1 cellular context compared by ENCODE assay signal in genomic region chr19:45424191-45425058, GRCh38.
TF ChIP-seq lines count a peak whose summit lies in the region.

No MANE protein-coding gene starts in this region.

TF ChIP-seq in GM12878, 131 proteins besides CTCF, POLR2A, EP300 and RAD21 (continues in another document):
- TF ChIP-seq ETV6 (conservative IDR thresholded peaks at IDR 0.05 in 1 of 2, IDR thresholded peaks at IDR 0.05 in 1 of 2; ENCODE audit: borderline replicate concordance in 1 of 2, low read depth in 1 of 2) (peak in 1 of 2 experiments; percentile 89; a peak in 2 of 4 replicates), GATAD2B (conservative IDR thresholded peaks at IDR 0.05; ENCODE audit: low read depth) (peak; percentile 24; the same call in 1 of the 2 replicates), YBX1 (IDR thresholded peaks at IDR 0.05) (0 out of 2 replicates have a peak, but pooled peaks have one; percentile 4), PAX8 (IDR thresholded peaks at IDR 0.05) (no peak), RELB (IDR thresholded peaks at IDR 0.05; ENCODE audit: low read depth) (0 out of 2 replicates have a peak, but pooled peaks have one; percentile 63), EED (IDR thresholded peaks at IDR 0.05; ENCODE audit: low read depth) (peak; percentile 93), POLR2AphosphoS2 (IDR thresholded peaks at IDR 0.05; ENCODE audit: low read depth, low read length) (0 out of 2 replicates have a peak, but pooled peaks have one; percentile 7), CHD4 (IDR thresholded peaks at IDR 0.05) (no peak), CBX5 (IDR thresholded peaks at IDR 0.05; ENCODE audit: low read depth) (no peak), RELA (IDR thresholded peaks at IDR 0.05; ENCODE audit: borderline replicate concordance, partially characterized antibody) (no peak), IKZF1 (conservative IDR thresholded peaks at IDR 0.05) (peak; percentile 90), STAT3 (IDR thresholded peaks at IDR 0.05; ENCODE audit: low read depth, low read length) (no peak), MTA2 (IDR thresholded peaks at IDR 0.05; ENCODE audit: low read depth) (peak; percentile 19; the same call in 1 of the 2 replicates), TCF3 (IDR thresholded peaks at IDR 0.05; ENCODE audit: borderline replicate concordance, insufficient read depth, low read depth, low read length) (no peak), HDAC6 (IDR thresholded peaks at IDR 0.05; ENCODE audit: unreplicated experiment) (no peak), ZBTB40 (IDR thresholded peaks at IDR 0.05; ENCODE audit: borderline replicate concordance) (0 out of 2 replicates have a peak, but pooled peaks have one; percentile 13), PML (IDR thresholded peaks at IDR 0.05; ENCODE audit: low read length) (no peak; the same call in 1 of the 2 replicates), BCL11A (IDR thresholded peaks at IDR 0.05; ENCODE audit: low read depth, low read length) (no peak), CEBPB (IDR thresholded peaks at IDR 0.05; ENCODE audit: borderline replicate concordance in 1 of 2, low read depth in 2 of 2, low read length in 2 of 2) (no peak), MAX (IDR thresholded peaks at IDR 0.05; ENCODE audit: low read depth, low read length) (no peak), BRCA1 (IDR thresholded peaks at IDR 0.05; ENCODE audit: low read depth, low read length) (no peak), ESRRA (IDR thresholded peaks at IDR 0.05; ENCODE audit: low read length) (no peak), ZSCAN29 (IDR thresholded peaks at IDR 0.05) (no peak), JUNB (IDR thresholded peaks at IDR 0.05) (0 out of 2 replicates have a peak, but pooled peaks have one; percentile 6), TBL1XR1 (IDR thresholded peaks at IDR 0.05; ENCODE audit: low read depth, low read length) (no peak), NFYA (IDR thresholded peaks at IDR 0.05; ENCODE audit: borderline replicate concordance, low read depth, low read length) (no peak), IKZF2 (IDR thresholded peaks at IDR 0.05) (peak; percentile 77 to 82; a peak in 3 of 4 replicates), IRF4 (IDR thresholded peaks at IDR 0.05; ENCODE audit: low read depth, low read length) (no peak), CBX3 (IDR thresholded peaks at IDR 0.05; ENCODE audit: borderline replicate concordance, low read depth) (no peak), CREB1 (IDR thresholded peaks at IDR 0.05; ENCODE audit: low read depth) (no peak), EGR1 (IDR thresholded peaks at IDR 0.05; ENCODE audit: borderline replicate concordance in 1 of 2, low read depth in 2 of 2, low read length in 2 of 2) (peak in 1 of 2 experiments; percentile 43; a peak in 1 of 3 replicates), SMC3 (IDR thresholded peaks at IDR 0.05; ENCODE audit: borderline replicate concordance, low read length) (no peak), PBX3 (IDR thresholded peaks at IDR 0.05; ENCODE audit: insufficient replicate concordance, low read depth, low read length) (no peak), MYC (IDR thresholded peaks at IDR 0.05; ENCODE audit: insufficient read depth, insufficient read length, insufficient replicate concordance, low read length, severe bottlenecking) (no peak), MEF2A (IDR thresholded peaks at IDR 0.05; ENCODE audit: insufficient read depth, low read depth, low read length) (peak; percentile 80), CHD2 (IDR thresholded peaks at IDR 0.05; ENCODE audit: borderline replicate concordance, low read depth, low read length) (no peak)
- TF ChIP-seq, protein P1, sequence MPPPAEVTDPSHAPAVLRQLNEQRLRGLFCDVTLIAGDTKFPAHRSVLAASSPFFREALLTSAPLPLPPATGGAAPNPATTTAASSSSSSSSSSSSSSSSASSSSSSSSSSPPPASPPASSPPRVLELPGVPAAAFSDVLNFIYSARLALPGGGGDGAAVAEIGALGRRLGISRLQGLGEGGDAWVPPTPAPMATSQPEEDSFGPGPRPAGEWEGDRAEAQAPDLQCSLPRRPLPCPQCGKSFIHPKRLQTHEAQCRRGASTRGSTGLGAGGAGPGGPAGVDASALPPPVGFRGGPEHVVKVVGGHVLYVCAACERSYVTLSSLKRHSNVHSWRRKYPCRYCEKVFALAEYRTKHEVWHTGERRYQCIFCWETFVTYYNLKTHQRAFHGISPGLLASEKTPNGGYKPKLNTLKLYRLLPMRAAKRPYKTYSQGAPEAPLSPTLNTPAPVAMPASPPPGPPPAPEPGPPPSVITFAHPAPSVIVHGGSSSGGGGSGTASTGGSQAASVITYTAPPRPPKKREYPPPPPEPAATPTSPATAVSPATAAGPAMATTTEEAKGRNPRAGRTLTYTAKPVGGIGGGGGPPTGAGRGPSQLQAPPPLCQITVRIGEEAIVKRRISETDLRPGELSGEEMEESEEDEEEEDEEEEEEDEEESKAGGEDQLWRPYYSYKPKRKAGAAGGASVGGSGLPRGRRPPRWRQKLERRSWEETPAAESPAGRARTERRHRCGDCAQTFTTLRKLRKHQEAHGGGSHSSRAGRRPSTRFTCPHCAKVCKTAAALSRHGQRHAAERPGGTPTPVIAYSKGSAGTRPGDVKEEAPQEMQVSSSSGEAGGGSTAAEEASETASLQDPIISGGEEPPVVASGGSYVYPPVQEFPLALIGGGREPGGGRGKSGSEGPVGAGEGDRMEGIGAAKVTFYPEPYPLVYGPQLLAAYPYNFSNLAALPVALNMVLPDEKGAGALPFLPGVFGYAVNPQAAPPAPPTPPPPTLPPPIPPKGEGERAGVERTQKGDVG (CRISPR knock-in tag; IDR thresholded peaks at IDR 0.05), result no peak
- TF ChIP-seq, protein P2, sequence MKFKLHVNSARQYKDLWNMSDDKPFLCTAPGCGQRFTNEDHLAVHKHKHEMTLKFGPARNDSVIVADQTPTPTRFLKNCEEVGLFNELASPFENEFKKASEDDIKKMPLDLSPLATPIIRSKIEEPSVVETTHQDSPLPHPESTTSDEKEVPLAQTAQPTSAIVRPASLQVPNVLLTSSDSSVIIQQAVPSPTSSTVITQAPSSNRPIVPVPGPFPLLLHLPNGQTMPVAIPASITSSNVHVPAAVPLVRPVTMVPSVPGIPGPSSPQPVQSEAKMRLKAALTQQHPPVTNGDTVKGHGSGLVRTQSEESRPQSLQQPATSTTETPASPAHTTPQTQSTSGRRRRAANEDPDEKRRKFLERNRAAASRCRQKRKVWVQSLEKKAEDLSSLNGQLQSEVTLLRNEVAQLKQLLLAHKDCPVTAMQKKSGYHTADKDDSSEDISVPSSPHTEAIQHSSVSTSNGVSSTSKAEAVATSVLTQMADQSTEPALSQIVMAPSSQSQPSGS (IDR thresholded peaks at IDR 0.05; ENCODE audit: low read length), result no peak
- TF ChIP-seq, protein P3, sequence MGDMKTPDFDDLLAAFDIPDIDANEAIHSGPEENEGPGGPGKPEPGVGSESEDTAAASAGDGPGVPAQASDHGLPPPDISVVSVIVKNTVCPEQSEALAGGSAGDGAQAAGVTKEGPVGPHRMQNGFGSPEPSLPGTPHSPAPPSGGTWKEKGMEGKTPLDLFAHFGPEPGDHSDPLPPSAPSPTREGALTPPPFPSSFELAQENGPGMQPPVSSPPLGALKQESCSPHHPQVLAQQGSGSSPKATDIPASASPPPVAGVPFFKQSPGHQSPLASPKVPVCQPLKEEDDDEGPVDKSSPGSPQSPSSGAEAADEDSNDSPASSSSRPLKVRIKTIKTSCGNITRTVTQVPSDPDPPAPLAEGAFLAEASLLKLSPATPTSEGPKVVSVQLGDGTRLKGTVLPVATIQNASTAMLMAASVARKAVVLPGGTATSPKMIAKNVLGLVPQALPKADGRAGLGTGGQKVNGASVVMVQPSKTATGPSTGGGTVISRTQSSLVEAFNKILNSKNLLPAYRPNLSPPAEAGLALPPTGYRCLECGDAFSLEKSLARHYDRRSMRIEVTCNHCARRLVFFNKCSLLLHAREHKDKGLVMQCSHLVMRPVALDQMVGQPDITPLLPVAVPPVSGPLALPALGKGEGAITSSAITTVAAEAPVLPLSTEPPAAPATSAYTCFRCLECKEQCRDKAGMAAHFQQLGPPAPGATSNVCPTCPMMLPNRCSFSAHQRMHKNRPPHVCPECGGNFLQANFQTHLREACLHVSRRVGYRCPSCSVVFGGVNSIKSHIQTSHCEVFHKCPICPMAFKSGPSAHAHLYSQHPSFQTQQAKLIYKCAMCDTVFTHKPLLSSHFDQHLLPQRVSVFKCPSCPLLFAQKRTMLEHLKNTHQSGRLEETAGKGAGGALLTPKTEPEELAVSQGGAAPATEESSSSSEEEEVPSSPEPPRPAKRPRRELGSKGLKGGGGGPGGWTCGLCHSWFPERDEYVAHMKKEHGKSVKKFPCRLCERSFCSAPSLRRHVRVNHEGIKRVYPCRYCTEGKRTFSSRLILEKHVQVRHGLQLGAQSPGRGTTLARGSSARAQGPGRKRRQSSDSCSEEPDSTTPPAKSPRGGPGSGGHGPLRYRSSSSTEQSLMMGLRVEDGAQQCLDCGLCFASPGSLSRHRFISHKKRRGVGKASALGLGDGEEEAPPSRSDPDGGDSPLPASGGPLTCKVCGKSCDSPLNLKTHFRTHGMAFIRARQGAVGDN (IDR thresholded peaks at IDR 0.05), result no peak
- TF ChIP-seq, protein P4, sequence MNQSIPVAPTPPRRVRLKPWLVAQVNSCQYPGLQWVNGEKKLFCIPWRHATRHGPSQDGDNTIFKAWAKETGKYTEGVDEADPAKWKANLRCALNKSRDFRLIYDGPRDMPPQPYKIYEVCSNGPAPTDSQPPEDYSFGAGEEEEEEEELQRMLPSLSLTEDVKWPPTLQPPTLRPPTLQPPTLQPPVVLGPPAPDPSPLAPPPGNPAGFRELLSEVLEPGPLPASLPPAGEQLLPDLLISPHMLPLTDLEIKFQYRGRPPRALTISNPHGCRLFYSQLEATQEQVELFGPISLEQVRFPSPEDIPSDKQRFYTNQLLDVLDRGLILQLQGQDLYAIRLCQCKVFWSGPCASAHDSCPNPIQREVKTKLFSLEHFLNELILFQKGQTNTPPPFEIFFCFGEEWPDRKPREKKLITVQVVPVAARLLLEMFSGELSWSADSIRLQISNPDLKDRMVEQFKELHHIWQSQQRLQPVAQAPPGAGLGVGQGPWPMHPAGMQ (IDR thresholded peaks at IDR 0.05; ENCODE audit: borderline replicate concordance), result no peak
- TF ChIP-seq, protein P5, sequence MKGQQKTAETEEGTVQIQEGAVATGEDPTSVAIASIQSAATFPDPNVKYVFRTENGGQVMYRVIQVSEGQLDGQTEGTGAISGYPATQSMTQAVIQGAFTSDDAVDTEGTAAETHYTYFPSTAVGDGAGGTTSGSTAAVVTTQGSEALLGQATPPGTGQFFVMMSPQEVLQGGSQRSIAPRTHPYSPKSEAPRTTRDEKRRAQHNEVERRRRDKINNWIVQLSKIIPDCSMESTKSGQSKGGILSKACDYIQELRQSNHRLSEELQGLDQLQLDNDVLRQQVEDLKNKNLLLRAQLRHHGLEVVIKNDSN (IDR thresholded peaks at IDR 0.05; ENCODE audit: borderline replicate concordance, extremely low read length, insufficient read depth, low read depth, low read length), result no peak
